Comparison of ENCODE assay signal across 1 cellular context in genomic region chr20:38210741-38211140, GRCh38.
TF ChIP-seq lines count a peak whose summit lies in the region.

No MANE protein-coding gene starts in this region.

TF ChIP-seq in K562, 482 proteins besides CTCF, POLR2A, EP300 and RAD21 (continued from another document):
- TF ChIP-seq THAP12 (CRISPR knock-in tag; IDR thresholded peaks at IDR 0.05) = no peak
- TF ChIP-seq CTBP1 (IDR thresholded peaks at IDR 0.05; ENCODE audit: borderline replicate concordance) = peak; percentile 78
- no peak for TF ChIP-seq MTA1 (IDR thresholded peaks at IDR 0.05; ENCODE audit: borderline replicate concordance)
- no peak for TF ChIP-seq STAT5B (CRISPR knock-in tag; IDR thresholded peaks at IDR 0.05)
- peak; percentile 84 to 85 for TF ChIP-seq KDM1A (IDR thresholded peaks at IDR 0.05)
- no peak for TF ChIP-seq ARID1B (IDR thresholded peaks at IDR 0.05)
- 0 out of 2 replicates have a peak, but pooled peaks have one; percentile 32 for TF ChIP-seq ZNF316 (IDR thresholded peaks at IDR 0.05)
- no peak for TF ChIP-seq ZNF778 (CRISPR knock-in tag; IDR thresholded peaks at IDR 0.05)
- TF ChIP-seq C11orf30 (IDR thresholded peaks at IDR 0.05; ENCODE audit: low read depth) = peak; percentile 61; the same call in 1 of the 2 replicates
- no peak for TF ChIP-seq LARP7 (IDR thresholded peaks at IDR 0.05)
- no peak for TF ChIP-seq BDP1 (IDR thresholded peaks at IDR 0.05; ENCODE audit: insufficient read depth, insufficient read length)
- no peak for TF ChIP-seq ARID3A (IDR thresholded peaks at IDR 0.05; ENCODE audit: borderline replicate concordance, low read depth, low read length)
